ENCODE assay signal across 9 cellular contexts in the genomic region with DNA sequence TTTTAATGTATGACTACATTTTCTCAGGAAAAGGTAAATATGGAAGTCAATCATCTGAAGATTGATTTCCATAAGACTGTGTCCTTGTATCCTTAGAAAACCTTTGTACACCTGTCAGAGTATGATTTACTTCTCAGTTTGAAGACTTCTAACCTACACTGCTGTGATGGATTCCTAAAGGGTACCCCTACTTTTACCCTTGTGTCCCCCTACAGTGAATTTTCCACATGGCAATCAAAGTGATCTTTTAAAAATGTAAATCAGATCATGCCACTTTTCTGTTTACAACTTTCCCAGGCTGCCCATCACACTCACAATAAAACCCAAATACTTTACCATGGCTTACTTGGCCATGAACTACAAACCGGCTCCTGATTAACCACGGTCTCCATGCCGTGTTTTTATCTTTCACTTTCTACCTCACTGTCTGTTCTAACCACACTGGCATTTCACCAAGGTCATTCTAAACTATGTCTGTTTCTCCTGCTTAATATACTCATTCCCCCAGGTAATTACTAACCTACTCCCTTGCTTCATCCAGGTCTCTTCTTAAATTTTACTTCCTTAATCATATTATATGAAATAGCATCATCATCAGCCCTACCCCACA. TPM values are rescaled to one million over a fixed set of nuclear protein-coding genes. Genes with fewer than 3 reads are reported as not detected.
DNase-seq lines count a peak whose midpoint lies in the region; ATAC-seq and TF ChIP-seq lines count a peak whose summit lies in the region.
"Had no signal": no experiment of that assay in that cellular context is flagged by ENCODE, and none has a peak within 500 bp of the region (broad histone marks: within the 10 kb centered on the region; RNA-seq: fewer than 3 reads in every experiment).

No MANE protein-coding gene starts in this region.

- no peaks in the 10 kb centered on the region; the same call in 2 of the 3 replicates for H3K9me3 Mint-ChIP-seq in GM23338

- H3K27me3 Mint-ChIP-seq in GM23338 (ENCODE audit: insufficient read depth, low read depth, poor library complexity), result peaks cover 3% of the 10 kb centered on the region

- no peak overlapping the region for H3K27ac Mint-ChIP-seq in GM23338

- no peaks in the 10 kb centered on the region for H3K4me1 Mint-ChIP-seq in GM23338

- H2AFZ ChIP-seq in GM23338, result no peak overlapping the region

- H3K36me3 Mint-ChIP-seq in GM23338 (ENCODE audit: low read depth), result no peaks in the 10 kb centered on the region

- no peaks in the 10 kb centered on the region for H3K27me3 ChIP-seq in GM23338 (ENCODE audit: insufficient read depth)

- TF ChIP-seq CTCF in GM13976 (IDR thresholded peaks at IDR 0.05; ENCODE audit: borderline replicate concordance, control extremely low read depth, extremely low read depth, insufficient read depth, missing control alignments), result no peak
- TF ChIP-seq CTCF in epithelial cell of proximal tubule (conservative IDR thresholded peaks at IDR 0.05; ENCODE audit: low read depth, low read length), result no peak
- TF ChIP-seq CTCF in GM23338 (conservative IDR thresholded peaks at IDR 0.05; ENCODE audit: low read depth in 2 of 2), result no peak

- H3K36me3 ChIP-seq in GM23338 (ENCODE audit: insufficient read depth), result no peaks in the 10 kb centered on the region

- in situ Hi-C loops in GM13976 (cut with MboI; ENCODE audit: low sequenced_read_pairs, unreplicated experiment), result no loop called here

- no peak overlapping the region for H3K27ac ChIP-seq in GM23338 (ENCODE audit: low read depth)

- H3K9me2 ChIP-seq in GM23338 (ENCODE audit: insufficient read depth), result no peaks in the 10 kb centered on the region

- H3K79me2 ChIP-seq in GM23338 (replicated peaks; ENCODE audit: insufficient read depth), result no peaks in the 10 kb centered on the region

- H3F3A ChIP-seq in GM23338 (replicated peaks; ENCODE audit: low read depth), result no peaks in the 10 kb centered on the region

- no peaks in the 10 kb centered on the region for H4K20me1 ChIP-seq in GM23338 (replicated peaks; ENCODE audit: insufficient read depth)

- ATAC-seq in GM21515 (IDR thresholded peaks at IDR 0.05; ENCODE audit: unreplicated experiment) (peak; percentile 92), HG03575 (IDR thresholded peaks at IDR 0.05; ENCODE audit: extremely low read depth, insufficient number of reproducible peaks, low FRiP score, unreplicated experiment) (peak; percentile 61), GM23338 (no peak)

- H3K4me3 Mint-ChIP-seq in GM23338, result no peak overlapping the region; the same call in 2 of the 3 replicates

- H3K4me3 ChIP-seq in epithelial cell of proximal tubule (ENCODE audit: low read depth, low read length), result peak overlapping the region; percentile 19
- H3K4me3 ChIP-seq in GM23338, result no peak overlapping the region

- H3K4me2 ChIP-seq in GM23338, result no peak overlapping the region

- H3K4me1 ChIP-seq in GM23338 (ENCODE audit: insufficient read depth), result no peaks in the 10 kb centered on the region

- DNase-seq in GM13976 (ENCODE audit: low spot score), result peak; percentile 28
- DNase-seq in epithelial cell of proximal tubule (ENCODE audit: low read depth), result no peak
- no peak for DNase-seq in NOMO-1 treated with DMSO at 0.1 percent for 48 hours (lab: John Stamatoyannopoulos, UW; ENCODE audit: unreplicated experiment)
- no peak for DNase-seq in GM23338 (ENCODE audit: low spot score)
- no peak for DNase-seq in AG08395 (ENCODE audit: low spot score)
- DNase-seq in SIG-M5 treated with dmso at 0.1 percent for 504 hours (lab: John Stamatoyannopoulos, UW; ENCODE audit: unreplicated experiment), result no peak

TF ChIP-seq in GM23338, 12 proteins besides CTCF, POLR2A, EP300 and RAD21:
- no peak for TF ChIP-seq JUNB (IDR thresholded peaks at IDR 0.05; ENCODE audit: unreplicated experiment)
- TF ChIP-seq POLR2AphosphoS5 (IDR thresholded peaks at IDR 0.05; ENCODE audit: low read depth), result no peak
- no peak for TF ChIP-seq EZH2phosphoT487 (IDR thresholded peaks at IDR 0.05; ENCODE audit: unreplicated experiment)
- no peak for TF ChIP-seq ETS1 (IDR thresholded peaks at IDR 0.05)

RNA-seq across cellular contexts. Expression of gene DNAI7, which starts 8.1 kb away (rescaled TPM):
- total RNA-seq in epithelial cell of proximal tubule, result not detected in 2 replicates
- not detected in 2 replicates for total RNA-seq in GM23338 (2014; rRNA removed; shearing (Covaris generic))
- 0.08 TPM in 1 of 2 replicates, not detected in the other for polyA plus RNA-seq in GM23338 (2016; fragmentation: Nextera tagmentation; extraction: Ambion mirVana)
- total RNA-seq: bronchial epithelial cell had no signal

RNA-seq across cellular contexts. Expression of gene ETFRF1, which starts 8.1 kb away (rescaled TPM):
- total RNA-seq in epithelial cell of proximal tubule, result 11.4 and 16.6 TPM in 2 replicates
- 4.0 and 8.1 TPM in 2 replicates for total RNA-seq in GM23338 (2014; rRNA removed; shearing (Covaris generic))
- polyA plus RNA-seq in GM23338 (2016; fragmentation: Nextera tagmentation; extraction: Ambion mirVana), result 13.9 and 14.2 TPM in 2 replicates
